2 cellular contexts compared by ENCODE assay signal in the genomic region with DNA sequence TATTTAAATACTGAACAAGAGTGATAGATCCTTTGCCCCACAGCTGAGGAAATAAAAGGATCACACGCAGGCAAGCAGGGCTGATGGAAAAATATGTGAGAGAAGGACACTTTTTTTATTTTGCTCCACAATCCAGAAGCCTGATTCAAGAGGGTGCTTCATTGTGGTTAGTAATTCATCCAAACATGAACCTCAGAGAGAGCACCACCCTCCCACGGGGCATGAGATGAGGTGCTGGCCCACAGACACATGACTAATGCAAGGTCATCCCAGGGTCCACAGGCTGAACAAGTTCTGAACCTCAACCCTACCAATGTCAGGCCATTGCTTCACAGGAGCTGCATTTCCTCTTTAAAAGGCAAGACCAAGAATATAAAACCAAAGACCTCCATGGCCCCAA.
A peak's percentile ranks its signal among the peaks of the same experiment; 100 is the strongest.
TF ChIP-seq lines count a peak whose summit lies in the region.

No MANE protein-coding gene starts in this region.

TF ChIP-seq in HEK293, 187 proteins besides CTCF, POLR2A, EP300 and RAD21:
- TF ChIP-seq ZFHX2 (tag by site-specific recombination; conservative IDR thresholded peaks at IDR 0.05), result 0 out of 2 replicates have a peak, but pooled peaks have one; percentile 21
- no peak for TF ChIP-seq ZNF37A (tag by site-specific recombination; IDR thresholded peaks at IDR 0.05)
TF ChIP-seq in HEK293: peak in this region for 1.

TF ChIP-seq in K562, 482 proteins besides CTCF, POLR2A, EP300 and RAD21:
- TF ChIP-seq, protein P1, sequence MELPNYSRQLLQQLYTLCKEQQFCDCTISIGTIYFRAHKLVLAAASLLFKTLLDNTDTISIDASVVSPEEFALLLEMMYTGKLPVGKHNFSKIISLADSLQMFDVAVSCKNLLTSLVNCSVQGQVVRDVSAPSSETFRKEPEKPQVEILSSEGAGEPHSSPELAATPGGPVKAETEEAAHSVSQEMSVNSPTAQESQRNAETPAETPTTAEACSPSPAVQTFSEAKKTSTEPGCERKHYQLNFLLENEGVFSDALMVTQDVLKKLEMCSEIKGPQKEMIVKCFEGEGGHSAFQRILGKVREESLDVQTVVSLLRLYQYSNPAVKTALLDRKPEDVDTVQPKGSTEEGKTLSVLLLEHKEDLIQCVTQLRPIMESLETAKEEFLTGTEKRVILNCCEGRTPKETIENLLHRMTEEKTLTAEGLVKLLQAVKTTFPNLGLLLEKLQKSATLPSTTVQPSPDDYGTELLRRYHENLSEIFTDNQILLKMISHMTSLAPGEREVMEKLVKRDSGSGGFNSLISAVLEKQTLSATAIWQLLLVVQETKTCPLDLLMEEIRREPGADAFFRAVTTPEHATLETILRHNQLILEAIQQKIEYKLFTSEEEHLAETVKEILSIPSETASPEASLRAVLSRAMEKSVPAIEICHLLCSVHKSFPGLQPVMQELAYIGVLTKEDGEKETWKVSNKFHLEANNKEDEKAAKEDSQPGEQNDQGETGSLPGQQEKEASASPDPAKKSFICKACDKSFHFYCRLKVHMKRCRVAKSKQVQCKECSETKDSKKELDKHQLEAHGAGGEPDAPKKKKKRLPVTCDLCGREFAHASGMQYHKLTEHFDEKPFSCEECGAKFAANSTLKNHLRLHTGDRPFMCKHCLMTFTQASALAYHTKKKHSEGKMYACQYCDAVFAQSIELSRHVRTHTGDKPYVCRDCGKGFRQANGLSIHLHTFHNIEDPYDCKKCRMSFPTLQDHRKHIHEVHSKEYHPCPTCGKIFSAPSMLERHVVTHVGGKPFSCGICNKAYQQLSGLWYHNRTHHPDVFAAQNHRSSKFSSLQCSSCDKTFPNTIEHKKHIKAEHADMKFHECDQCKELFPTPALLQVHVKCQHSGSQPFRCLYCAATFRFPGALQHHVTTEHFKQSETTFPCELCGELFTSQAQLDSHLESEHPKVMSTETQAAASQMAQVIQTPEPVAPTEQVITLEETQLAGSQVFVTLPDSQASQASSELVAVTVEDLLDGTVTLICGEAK (IDR thresholded peaks at IDR 0.05), result no peak
- TF ChIP-seq, protein P1 (CRISPR knock-in tag; IDR thresholded peaks at IDR 0.05), result no peak
- TF ChIP-seq LCOR (CRISPR knock-in tag; IDR thresholded peaks at IDR 0.05) (no peak), PHF8 (IDR thresholded peaks at IDR 0.05; ENCODE audit: borderline replicate concordance, low read length) (no peak), FOSL1 (tag; conservative IDR thresholded peaks at IDR 0.05) (peak; percentile 42; the same call in 1 of the 2 replicates), MEF2A (IDR thresholded peaks at IDR 0.05; ENCODE audit: control insufficient read depth, low read depth, low read length) (no peak), SAFB (IDR thresholded peaks at IDR 0.05; ENCODE audit: borderline replicate concordance, low read depth, low read length) (no peak), PHTF2 (CRISPR knock-in tag; IDR thresholded peaks at IDR 0.05) (no peak), NR2C2 (CRISPR knock-in tag; IDR thresholded peaks at IDR 0.05) (no peak), NR2C2 (tag; IDR thresholded peaks at IDR 0.05) (peak; percentile 45; the same call in 1 of the 2 replicates), BACH1 (tag; IDR thresholded peaks at IDR 0.05) (0 out of 2 replicates have a peak, but pooled peaks have one; percentile 21), DMBX1 (CRISPR knock-in tag; IDR thresholded peaks at IDR 0.05; ENCODE audit: borderline replicate concordance) (no peak), FOXA3 (CRISPR knock-in tag; conservative IDR thresholded peaks at IDR 0.05 in 1 of 2, IDR thresholded peaks at IDR 0.05 in 1 of 2) (no peak)
- TF ChIP-seq, protein P2, sequence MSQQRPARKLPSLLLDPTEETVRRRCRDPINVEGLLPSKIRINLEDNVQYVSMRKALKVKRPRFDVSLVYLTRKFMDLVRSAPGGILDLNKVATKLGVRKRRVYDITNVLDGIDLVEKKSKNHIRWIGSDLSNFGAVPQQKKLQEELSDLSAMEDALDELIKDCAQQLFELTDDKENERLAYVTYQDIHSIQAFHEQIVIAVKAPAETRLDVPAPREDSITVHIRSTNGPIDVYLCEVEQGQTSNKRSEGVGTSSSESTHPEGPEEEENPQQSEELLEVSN (IDR thresholded peaks at IDR 0.05; ENCODE audit: borderline replicate concordance in 1 of 2, extremely low read depth in 1 of 2, insufficient read depth in 1 of 2, insufficient read length in 1 of 2, low read depth in 1 of 2, low read length in 1 of 2, poor library complexity in 1 of 2, severe bottlenecking in 1 of 2), result no peak
- TF ChIP-seq, protein P3, sequence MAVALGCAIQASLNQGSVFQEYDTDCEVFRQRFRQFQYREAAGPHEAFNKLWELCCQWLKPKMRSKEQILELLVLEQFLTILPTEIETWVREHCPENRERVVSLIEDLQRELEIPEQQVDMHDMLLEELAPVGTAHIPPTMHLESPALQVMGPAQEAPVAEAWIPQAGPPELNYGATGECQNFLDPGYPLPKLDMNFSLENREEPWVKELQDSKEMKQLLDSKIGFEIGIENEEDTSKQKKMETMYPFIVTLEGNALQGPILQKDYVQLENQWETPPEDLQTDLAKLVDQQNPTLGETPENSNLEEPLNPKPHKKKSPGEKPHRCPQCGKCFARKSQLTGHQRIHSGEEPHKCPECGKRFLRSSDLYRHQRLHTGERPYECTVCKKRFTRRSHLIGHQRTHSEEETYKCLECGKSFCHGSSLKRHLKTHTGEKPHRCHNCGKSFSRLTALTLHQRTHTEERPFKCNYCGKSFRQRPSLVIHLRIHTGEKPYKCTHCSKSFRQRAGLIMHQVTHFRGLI (CRISPR knock-in tag; IDR thresholded peaks at IDR 0.05), result no peak
- TF ChIP-seq, protein P4, sequence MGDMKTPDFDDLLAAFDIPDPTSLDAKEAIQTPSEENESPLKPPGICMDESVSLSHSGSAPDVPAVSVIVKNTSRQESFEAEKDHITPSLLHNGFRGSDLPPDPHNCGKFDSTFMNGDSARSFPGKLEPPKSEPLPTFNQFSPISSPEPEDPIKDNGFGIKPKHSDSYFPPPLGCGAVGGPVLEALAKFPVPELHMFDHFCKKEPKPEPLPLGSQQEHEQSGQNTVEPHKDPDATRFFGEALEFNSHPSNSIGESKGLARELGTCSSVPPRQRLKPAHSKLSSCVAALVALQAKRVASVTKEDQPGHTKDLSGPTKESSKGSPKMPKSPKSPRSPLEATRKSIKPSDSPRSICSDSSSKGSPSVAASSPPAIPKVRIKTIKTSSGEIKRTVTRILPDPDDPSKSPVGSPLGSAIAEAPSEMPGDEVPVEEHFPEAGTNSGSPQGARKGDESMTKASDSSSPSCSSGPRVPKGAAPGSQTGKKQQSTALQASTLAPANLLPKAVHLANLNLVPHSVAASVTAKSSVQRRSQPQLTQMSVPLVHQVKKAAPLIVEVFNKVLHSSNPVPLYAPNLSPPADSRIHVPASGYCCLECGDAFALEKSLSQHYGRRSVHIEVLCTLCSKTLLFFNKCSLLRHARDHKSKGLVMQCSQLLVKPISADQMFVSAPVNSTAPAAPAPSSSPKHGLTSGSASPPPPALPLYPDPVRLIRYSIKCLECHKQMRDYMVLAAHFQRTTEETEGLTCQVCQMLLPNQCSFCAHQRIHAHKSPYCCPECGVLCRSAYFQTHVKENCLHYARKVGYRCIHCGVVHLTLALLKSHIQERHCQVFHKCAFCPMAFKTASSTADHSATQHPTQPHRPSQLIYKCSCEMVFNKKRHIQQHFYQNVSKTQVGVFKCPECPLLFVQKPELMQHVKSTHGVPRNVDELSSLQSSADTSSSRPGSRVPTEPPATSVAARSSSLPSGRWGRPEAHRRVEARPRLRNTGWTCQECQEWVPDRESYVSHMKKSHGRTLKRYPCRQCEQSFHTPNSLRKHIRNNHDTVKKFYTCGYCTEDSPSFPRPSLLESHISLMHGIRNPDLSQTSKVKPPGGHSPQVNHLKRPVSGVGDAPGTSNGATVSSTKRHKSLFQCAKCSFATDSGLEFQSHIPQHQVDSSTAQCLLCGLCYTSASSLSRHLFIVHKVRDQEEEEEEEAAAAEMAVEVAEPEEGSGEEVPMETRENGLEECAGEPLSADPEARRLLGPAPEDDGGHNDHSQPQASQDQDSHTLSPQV (IDR thresholded peaks at IDR 0.05), result peak; percentile 54; the same call in 1 of the 2 replicates
